ENCODE assay signal across 10 cellular contexts in the genomic region with DNA sequence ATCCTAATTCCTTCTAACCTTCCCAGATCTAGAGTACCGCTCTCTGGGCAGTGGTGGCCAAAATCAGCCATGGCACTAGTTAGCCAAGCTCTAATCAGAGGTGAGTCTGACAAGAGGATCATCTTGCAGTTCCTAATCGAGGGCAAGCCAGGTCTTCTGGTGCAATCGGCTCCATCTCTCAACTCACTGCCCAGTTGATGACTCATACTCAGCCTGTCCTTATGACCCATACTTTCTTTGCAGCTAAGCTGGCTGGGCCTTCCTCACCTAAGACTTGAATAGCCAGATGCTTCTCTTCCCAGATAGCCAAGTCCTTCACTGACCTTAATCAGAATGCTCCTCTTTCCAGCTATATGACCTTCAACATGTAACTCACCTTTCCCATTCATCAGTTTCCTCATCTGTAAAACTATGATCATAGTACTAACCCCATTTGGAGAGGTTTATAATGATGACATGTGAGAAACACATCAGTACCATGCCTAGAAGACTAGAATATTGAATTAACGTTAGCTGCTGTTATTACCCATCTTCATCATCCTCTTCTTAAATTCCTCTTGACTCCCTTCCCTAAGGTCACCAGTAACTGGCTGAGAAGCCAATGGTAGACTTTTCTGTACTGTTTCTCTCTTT. TPM values are rescaled to one million over a fixed set of nuclear protein-coding genes. Genes with fewer than 3 reads are reported as not detected.
DNase-seq lines count a peak whose midpoint lies in the region; ATAC-seq, FAIRE-seq and TF ChIP-seq lines count a peak whose summit lies in the region.
"Had no signal": no experiment of that assay in that cellular context is flagged by ENCODE, and none has a peak within 500 bp of the region (broad histone marks: within the 10 kb centered on the region; RNA-seq: fewer than 3 reads in every experiment).

No MANE protein-coding gene starts in this region.

- DNase-seq in H54 (ENCODE audit: insufficient read length, low spot score) (peak; percentile 49), fibroblast of the aortic adventitia (ENCODE audit: low read depth) (peak; percentile 88), sigmoid colon (peak; percentile 77)
- DNase-seq in stimulated activated CD4-positive, alpha-beta T cell treated with anti-CD3 and anti-CD28 coated beads, Interleukin-12 subunit alpha, Interleukin-12 subunit beta, amount 100 ng/mL, for 4 hours, result no peak
- DNase-seq: activated gamma-delta T cell, KBM-7 had no signal

- TF ChIP-seq EP300 in sigmoid colon (IDR thresholded peaks at IDR 0.05), result no peak

- no peak for TF ChIP-seq CTCF in fibroblast of the aortic adventitia (IDR thresholded peaks at IDR 0.05; ENCODE audit: insufficient read depth, low read length)
- no peak for TF ChIP-seq CTCF in sigmoid colon (IDR thresholded peaks at IDR 0.05)

- H3K4me1 ChIP-seq in sigmoid colon, result peaks cover 0 to 23% (median 4%) of the 10 kb centered on the region in 4 donors

- no peaks in the 10 kb centered on the region for H3K9me3 ChIP-seq in sigmoid colon

- TF ChIP-seq POLR2A in H54 (IDR thresholded peaks at IDR 0.05; ENCODE audit: low read depth, low read length), result no peak
- no peak for TF ChIP-seq POLR2A in sigmoid colon (IDR thresholded peaks at IDR 0.05)

- peak; percentile 81 for FAIRE-seq in H54 (lab: Jason Lieb, UNC)

- ATAC-seq in SK-N-SH treated with all-trans-retinoic acid at 6 μM for 48 hours (peak; percentile 99), HG03045 (IDR thresholded peaks at IDR 0.05; ENCODE audit: unreplicated experiment) (no peak), GM21529 (IDR thresholded peaks at IDR 0.05; ENCODE audit: unreplicated experiment) (no peak), HG03460 (IDR thresholded peaks at IDR 0.05; ENCODE audit: unreplicated experiment) (no peak)

- intact Hi-C loops in sigmoid colon (cut with DNase I), result no loop called here

- H3K4me3 ChIP-seq in fibroblast of the aortic adventitia (ENCODE audit: low read depth, low read length) (no peak overlapping the region), sigmoid colon (no peak overlapping the region)

- 84 to 86% methylated on average over 4 of the region's 4 CpGs for whole genome bisulfite sequencing in sigmoid colon, 2 donors

- H3K27ac ChIP-seq in sigmoid colon, result peak overlapping the region in 1 of 4 donors; percentile 14

- peaks cover 0 to 20% (median 2%) of the 10 kb centered on the region in 4 donors for H3K36me3 ChIP-seq in sigmoid colon

- no peaks in the 10 kb centered on the region for H3K27me3 ChIP-seq in sigmoid colon

TF ChIP-seq in SK-N-SH treated with all-trans-retinoic acid at 6 μM for 48 hours, 23 proteins besides CTCF, POLR2A, EP300 and RAD21:
- no peak for TF ChIP-seq ZNF565 (CRISPR knock-in tag; conservative IDR thresholded peaks at IDR 0.05; ENCODE audit: low read depth)
- no peak for TF ChIP-seq ARNTL (CRISPR knock-in tag; IDR thresholded peaks at IDR 0.05; ENCODE audit: borderline replicate concordance, low read depth)
- no peak for TF ChIP-seq ZNF70 (CRISPR knock-in tag; IDR thresholded peaks at IDR 0.05)
- TF ChIP-seq CSDC2 (CRISPR knock-in tag; IDR thresholded peaks at IDR 0.05), result no peak
- TF ChIP-seq ZFP3 (CRISPR knock-in tag; IDR thresholded peaks at IDR 0.05), result no peak; the same call in 1 of the 2 replicates
- TF ChIP-seq RARB (CRISPR knock-in tag; IDR thresholded peaks at IDR 0.05), result no peak
- no peak for TF ChIP-seq ZFP30 (CRISPR knock-in tag; IDR thresholded peaks at IDR 0.05)
- no peak for TF ChIP-seq ESRRG (CRISPR knock-in tag; IDR thresholded peaks at IDR 0.05)
- no peak for TF ChIP-seq SNAI2 (CRISPR knock-in tag; IDR thresholded peaks at IDR 0.05)
- TF ChIP-seq OSR1 (CRISPR knock-in tag; IDR thresholded peaks at IDR 0.05), result no peak
- TF ChIP-seq TOX (CRISPR knock-in tag; IDR thresholded peaks at IDR 0.05; ENCODE audit: borderline replicate concordance), result no peak
- TF ChIP-seq, protein P1, sequence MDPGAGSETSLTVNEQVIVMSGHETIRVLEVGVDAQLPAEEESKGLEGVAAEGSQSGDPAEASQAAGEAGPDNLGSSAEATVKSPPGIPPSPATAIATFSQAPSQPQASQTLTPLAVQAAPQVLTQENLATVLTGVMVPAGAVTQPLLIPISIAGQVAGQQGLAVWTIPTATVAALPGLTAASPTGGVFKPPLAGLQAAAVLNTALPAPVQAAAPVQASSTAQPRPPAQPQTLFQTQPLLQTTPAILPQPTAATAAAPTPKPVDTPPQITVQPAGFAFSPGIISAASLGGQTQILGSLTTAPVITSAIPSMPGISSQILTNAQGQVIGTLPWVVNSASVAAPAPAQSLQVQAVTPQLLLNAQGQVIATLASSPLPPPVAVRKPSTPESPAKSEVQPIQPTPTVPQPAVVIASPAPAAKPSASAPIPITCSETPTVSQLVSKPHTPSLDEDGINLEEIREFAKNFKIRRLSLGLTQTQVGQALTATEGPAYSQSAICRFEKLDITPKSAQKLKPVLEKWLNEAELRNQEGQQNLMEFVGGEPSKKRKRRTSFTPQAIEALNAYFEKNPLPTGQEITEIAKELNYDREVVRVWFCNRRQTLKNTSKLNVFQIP (CRISPR knock-in tag; IDR thresholded peaks at IDR 0.05; ENCODE audit: borderline replicate concordance, low read depth), result no peak
- no peak for TF ChIP-seq ZC3H10 (CRISPR knock-in tag; IDR thresholded peaks at IDR 0.05)
- no peak for TF ChIP-seq PPARA (CRISPR knock-in tag; IDR thresholded peaks at IDR 0.05; ENCODE audit: borderline replicate concordance)
- TF ChIP-seq, protein P2, sequence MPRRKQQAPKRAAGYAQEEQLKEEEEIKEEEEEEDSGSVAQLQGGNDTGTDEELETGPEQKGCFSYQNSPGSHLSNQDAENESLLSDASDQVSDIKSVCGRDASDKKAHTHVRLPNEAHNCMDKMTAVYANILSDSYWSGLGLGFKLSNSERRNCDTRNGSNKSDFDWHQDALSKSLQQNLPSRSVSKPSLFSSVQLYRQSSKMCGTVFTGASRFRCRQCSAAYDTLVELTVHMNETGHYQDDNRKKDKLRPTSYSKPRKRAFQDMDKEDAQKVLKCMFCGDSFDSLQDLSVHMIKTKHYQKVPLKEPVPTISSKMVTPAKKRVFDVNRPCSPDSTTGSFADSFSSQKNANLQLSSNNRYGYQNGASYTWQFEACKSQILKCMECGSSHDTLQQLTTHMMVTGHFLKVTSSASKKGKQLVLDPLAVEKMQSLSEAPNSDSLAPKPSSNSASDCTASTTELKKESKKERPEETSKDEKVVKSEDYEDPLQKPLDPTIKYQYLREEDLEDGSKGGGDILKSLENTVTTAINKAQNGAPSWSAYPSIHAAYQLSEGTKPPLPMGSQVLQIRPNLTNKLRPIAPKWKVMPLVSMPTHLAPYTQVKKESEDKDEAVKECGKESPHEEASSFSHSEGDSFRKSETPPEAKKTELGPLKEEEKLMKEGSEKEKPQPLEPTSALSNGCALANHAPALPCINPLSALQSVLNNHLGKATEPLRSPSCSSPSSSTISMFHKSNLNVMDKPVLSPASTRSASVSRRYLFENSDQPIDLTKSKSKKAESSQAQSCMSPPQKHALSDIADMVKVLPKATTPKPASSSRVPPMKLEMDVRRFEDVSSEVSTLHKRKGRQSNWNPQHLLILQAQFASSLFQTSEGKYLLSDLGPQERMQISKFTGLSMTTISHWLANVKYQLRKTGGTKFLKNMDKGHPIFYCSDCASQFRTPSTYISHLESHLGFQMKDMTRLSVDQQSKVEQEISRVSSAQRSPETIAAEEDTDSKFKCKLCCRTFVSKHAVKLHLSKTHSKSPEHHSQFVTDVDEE (CRISPR knock-in tag; IDR thresholded peaks at IDR 0.05), result no peak
- TF ChIP-seq, protein P3, sequence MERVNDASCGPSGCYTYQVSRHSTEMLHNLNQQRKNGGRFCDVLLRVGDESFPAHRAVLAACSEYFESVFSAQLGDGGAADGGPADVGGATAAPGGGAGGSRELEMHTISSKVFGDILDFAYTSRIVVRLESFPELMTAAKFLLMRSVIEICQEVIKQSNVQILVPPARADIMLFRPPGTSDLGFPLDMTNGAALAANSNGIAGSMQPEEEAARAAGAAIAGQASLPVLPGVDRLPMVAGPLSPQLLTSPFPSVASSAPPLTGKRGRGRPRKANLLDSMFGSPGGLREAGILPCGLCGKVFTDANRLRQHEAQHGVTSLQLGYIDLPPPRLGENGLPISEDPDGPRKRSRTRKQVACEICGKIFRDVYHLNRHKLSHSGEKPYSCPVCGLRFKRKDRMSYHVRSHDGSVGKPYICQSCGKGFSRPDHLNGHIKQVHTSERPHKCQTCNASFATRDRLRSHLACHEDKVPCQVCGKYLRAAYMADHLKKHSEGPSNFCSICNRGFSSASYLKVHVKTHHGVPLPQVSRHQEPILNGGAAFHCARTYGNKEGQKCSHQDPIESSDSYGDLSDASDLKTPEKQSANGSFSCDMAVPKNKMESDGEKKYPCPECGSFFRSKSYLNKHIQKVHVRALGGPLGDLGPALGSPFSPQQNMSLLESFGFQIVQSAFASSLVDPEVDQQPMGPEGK (CRISPR knock-in tag; IDR thresholded peaks at IDR 0.05; ENCODE audit: borderline replicate concordance), result no peak
- no peak for TF ChIP-seq TCF4 (CRISPR knock-in tag; IDR thresholded peaks at IDR 0.05; ENCODE audit: borderline replicate concordance)

RNA-seq across cellular contexts. Expression of a gene that starts 57.1 kb away (rescaled TPM):
- total RNA-seq in fibroblast of the aortic adventitia (ENCODE audit: low replicate concordance) (21.3 and 65.7 TPM in 2 replicates), sigmoid colon (10 to 100 TPM; 38.8 to 63.2 (median 47.1) TPM)
- polyA plus RNA-seq in sigmoid colon, result 1 to 10 TPM; 4.2 to 9.9 (median 4.8) TPM
